In the genomic region with DNA sequence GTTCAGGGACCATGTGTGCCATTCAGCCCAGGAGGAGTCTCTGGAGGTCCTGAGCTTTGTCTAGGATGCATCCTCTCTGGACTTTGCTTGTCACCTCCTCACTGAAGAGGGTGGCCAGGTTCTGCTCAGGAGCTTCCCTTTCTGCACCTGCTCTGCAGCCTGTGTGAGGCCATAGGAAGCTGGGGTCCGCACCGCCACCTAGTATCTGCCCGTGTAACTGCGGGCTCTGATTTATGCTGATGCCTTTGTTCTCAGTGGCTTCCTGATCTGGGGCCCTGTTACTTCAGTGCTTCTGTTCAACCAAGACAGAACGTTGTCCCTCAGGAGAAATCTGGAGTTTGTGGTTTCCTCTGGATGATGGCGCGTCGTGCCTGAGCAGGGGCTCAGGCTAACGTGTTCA, we compare ENCODE assay signal across 1 cellular context.
TF ChIP-seq lines count a peak whose summit lies in the region.

No MANE protein-coding gene starts in this region.

TF ChIP-seq in HepG2, 621 proteins besides CTCF, POLR2A, EP300 and RAD21:
- TF ChIP-seq ZNF550 (CRISPR knock-in tag; IDR thresholded peaks at IDR 0.05; ENCODE audit: borderline replicate concordance), result no peak
- no peak for TF ChIP-seq PRPF4 (IDR thresholded peaks at IDR 0.05; ENCODE audit: low read depth, low read length, poor library complexity, severe bottlenecking)
- no peak for TF ChIP-seq ZNF264 (CRISPR knock-in tag; IDR thresholded peaks at IDR 0.05)
- TF ChIP-seq, protein P1, sequence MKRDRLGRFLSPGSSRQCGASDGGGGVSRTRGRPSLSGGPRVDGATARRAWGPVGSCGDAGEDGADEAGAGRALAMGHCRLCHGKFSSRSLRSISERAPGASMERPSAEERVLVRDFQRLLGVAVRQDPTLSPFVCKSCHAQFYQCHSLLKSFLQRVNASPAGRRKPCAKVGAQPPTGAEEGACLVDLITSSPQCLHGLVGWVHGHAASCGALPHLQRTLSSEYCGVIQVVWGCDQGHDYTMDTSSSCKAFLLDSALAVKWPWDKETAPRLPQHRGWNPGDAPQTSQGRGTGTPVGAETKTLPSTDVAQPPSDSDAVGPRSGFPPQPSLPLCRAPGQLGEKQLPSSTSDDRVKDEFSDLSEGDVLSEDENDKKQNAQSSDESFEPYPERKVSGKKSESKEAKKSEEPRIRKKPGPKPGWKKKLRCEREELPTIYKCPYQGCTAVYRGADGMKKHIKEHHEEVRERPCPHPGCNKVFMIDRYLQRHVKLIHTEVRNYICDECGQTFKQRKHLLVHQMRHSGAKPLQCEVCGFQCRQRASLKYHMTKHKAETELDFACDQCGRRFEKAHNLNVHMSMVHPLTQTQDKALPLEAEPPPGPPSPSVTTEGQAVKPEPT (CRISPR knock-in tag; IDR thresholded peaks at IDR 0.05; ENCODE audit: low read depth), result no peak
- TF ChIP-seq, protein P2, sequence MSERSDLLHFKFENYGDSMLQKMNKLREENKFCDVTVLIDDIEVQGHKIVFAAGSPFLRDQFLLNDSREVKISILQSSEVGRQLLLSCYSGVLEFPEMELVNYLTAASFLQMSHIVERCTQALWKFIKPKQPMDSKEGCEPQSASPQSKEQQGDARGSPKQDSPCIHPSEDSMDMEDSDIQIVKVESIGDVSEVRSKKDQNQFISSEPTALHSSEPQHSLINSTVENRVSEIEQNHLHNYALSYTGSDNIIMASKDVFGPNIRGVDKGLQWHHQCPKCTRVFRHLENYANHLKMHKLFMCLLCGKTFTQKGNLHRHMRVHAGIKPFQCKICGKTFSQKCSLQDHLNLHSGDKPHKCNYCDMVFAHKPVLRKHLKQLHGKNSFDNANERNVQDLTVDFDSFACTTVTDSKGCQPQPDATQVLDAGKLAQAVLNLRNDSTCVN (CRISPR knock-in tag; IDR thresholded peaks at IDR 0.05; ENCODE audit: borderline replicate concordance), result no peak
- no peak for TF ChIP-seq PAWR (CRISPR knock-in tag; IDR thresholded peaks at IDR 0.05; ENCODE audit: borderline replicate concordance)
- no peak for TF ChIP-seq ZSCAN25 (CRISPR knock-in tag; IDR thresholded peaks at IDR 0.05)
- TF ChIP-seq, protein P3, sequence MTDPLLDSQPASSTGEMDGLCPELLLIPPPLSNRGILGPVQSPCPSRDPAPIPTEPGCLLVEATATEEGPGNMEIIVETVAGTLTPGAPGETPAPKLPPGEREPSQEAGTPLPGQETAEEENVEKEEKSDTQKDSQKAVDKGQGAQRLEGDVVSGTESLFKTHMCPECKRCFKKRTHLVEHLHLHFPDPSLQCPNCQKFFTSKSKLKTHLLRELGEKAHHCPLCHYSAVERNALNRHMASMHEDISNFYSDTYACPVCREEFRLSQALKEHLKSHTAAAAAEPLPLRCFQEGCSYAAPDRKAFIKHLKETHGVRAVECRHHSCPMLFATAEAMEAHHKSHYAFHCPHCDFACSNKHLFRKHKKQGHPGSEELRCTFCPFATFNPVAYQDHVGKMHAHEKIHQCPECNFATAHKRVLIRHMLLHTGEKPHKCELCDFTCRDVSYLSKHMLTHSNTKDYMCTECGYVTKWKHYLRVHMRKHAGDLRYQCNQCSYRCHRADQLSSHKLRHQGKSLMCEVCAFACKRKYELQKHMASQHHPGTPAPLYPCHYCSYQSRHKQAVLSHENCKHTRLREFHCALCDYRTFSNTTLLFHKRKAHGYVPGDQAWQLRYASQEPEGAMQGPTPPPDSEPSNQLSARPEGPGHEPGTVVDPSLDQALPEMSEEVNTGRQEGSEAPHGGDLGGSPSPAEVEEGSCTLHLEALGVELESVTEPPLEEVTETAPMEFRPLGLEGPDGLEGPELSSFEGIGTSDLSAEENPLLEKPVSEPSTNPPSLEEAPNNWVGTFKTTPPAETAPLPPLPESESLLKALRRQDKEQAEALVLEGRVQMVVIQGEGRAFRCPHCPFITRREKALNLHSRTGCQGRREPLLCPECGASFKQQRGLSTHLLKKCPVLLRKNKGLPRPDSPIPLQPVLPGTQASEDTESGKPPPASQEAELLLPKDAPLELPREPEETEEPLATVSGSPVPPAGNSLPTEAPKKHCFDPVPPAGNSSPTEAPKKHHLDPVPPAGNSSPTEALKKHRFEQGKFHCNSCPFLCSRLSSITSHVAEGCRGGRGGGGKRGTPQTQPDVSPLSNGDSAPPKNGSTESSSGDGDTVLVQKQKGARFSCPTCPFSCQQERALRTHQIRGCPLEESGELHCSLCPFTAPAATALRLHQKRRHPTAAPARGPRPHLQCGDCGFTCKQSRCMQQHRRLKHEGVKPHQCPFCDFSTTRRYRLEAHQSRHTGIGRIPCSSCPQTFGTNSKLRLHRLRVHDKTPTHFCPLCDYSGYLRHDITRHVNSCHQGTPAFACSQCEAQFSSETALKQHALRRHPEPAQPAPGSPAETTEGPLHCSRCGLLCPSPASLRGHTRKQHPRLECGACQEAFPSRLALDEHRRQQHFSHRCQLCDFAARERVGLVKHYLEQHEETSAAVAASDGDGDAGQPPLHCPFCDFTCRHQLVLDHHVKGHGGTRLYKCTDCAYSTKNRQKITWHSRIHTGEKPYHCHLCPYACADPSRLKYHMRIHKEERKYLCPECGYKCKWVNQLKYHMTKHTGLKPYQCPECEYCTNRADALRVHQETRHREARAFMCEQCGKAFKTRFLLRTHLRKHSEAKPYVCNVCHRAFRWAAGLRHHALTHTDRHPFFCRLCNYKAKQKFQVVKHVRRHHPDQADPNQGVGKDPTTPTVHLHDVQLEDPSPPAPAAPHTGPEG (CRISPR knock-in tag; IDR thresholded peaks at IDR 0.05), result no peak
- no peak for TF ChIP-seq ZNF746 (CRISPR knock-in tag; IDR thresholded peaks at IDR 0.05)
- TF ChIP-seq HDAC1 (CRISPR knock-in tag; IDR thresholded peaks at IDR 0.05), result no peak
- TF ChIP-seq SPEN (CRISPR knock-in tag; IDR thresholded peaks at IDR 0.05; ENCODE audit: low read depth), result no peak
- TF ChIP-seq ZBTB20 (CRISPR knock-in tag; IDR thresholded peaks at IDR 0.05; ENCODE audit: borderline replicate concordance, low read depth), result no peak
- TF ChIP-seq ZSCAN31 (CRISPR knock-in tag; IDR thresholded peaks at IDR 0.05; ENCODE audit: low read depth), result no peak
- TF ChIP-seq, protein P4, sequence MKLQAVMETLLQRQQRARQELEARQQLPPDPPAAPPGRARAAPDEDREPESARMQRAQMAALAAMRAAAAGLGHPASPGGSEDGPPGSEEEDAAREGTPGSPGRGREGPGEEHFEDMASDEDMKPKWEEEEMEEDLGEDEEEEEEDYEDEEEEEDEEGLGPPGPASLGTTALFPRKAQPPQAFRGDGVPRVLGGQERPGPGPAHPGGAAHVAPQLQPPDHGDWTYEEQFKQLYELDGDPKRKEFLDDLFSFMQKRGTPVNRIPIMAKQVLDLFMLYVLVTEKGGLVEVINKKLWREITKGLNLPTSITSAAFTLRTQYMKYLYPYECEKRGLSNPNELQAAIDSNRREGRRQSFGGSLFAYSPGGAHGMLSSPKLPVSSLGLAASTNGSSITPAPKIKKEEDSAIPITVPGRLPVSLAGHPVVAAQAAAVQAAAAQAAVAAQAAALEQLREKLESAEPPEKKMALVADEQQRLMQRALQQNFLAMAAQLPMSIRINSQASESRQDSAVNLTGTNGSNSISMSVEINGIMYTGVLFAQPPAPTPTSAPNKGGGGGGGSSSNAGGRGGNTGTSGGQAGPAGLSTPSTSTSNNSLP (IDR thresholded peaks at IDR 0.05; ENCODE audit: low read depth, low read length), result no peak
- TF ChIP-seq, protein P5, sequence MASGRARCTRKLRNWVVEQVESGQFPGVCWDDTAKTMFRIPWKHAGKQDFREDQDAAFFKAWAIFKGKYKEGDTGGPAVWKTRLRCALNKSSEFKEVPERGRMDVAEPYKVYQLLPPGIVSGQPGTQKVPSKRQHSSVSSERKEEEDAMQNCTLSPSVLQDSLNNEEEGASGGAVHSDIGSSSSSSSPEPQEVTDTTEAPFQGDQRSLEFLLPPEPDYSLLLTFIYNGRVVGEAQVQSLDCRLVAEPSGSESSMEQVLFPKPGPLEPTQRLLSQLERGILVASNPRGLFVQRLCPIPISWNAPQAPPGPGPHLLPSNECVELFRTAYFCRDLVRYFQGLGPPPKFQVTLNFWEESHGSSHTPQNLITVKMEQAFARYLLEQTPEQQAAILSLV (CRISPR knock-in tag; IDR thresholded peaks at IDR 0.05; ENCODE audit: borderline replicate concordance), result no peak
- TF ChIP-seq, protein P6, sequence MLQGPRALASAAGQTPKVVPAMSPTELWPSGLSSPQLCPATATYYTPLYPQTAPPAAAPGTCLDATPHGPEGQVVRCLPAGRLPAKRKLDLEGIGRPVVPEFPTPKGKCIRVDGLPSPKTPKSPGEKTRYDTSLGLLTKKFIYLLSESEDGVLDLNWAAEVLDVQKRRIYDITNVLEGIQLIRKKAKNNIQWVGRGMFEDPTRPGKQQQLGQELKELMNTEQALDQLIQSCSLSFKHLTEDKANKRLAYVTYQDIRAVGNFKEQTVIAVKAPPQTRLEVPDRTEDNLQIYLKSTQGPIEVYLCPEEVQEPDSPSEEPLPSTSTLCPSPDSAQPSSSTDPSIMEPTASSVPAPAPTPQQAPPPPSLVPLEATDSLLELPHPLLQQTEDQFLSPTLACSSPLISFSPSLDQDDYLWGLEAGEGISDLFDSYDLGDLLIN (CRISPR knock-in tag; IDR thresholded peaks at IDR 0.05; ENCODE audit: borderline replicate concordance), result no peak
- TF ChIP-seq, protein P7, sequence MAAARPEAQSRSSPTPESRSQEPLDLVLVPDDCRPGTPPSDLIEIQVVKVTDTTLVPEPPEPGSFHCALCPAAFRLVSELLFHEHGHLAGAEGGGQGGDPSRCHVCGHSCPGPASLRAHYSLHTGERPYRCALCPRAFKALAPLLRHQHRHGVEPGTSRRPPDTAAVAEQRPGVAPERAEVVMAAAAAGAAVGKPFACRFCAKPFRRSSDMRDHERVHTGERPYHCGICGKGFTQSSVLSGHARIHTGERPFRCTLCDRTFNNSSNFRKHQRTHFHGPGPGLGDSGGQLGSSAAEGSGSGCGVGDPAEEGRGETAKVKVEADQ (CRISPR knock-in tag; IDR thresholded peaks at IDR 0.05; ENCODE audit: borderline replicate concordance), result no peak
